ENCODE assay signal across 8 cellular contexts in the genomic region with DNA sequence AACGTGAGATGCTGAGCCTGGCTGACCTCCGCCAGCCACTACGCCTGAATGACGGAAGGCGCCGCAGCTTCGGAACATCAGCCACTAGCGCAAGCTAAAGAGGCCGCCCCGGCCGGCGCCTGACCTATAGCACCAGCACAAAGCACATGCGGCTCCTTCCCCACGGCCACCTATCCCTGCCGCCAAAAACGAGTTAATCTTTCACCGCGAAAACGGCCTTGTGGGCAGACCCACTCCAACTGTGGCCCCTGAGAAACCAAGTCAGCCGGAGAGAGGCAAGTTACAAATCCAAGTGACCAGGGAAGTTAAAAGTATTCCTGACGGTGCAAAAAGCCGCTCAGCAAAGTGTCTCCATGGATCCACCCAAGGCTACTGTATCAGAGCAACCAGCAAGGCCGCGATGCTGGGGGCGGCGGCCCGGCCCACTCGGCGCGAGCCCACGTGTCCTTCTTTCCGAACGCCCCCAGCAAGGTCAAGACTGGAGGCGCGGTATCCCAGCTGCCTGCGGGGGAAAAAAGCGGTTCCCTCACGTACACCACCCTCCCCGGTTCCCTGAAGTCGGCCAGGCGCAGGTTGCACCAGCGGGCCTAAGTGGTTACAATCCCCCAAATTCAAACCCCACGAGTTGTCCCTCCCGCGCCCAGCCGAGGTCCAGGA. TPM values are rescaled to one million over a fixed set of nuclear protein-coding genes. Genes with fewer than 3 reads are reported as not detected.
DNase-seq lines count a peak whose midpoint lies in the region; ATAC-seq and TF ChIP-seq lines count a peak whose summit lies in the region.

No MANE protein-coding gene starts in this region.

- no peaks in the 10 kb centered on the region for H3K9me2 ChIP-seq in PC-9 (ENCODE audit: insufficient read depth)

- H4K20me1 ChIP-seq in PC-9 (ENCODE audit: insufficient read depth) = peaks cover 67% of the 10 kb centered on the region

- peak overlapping the region; percentile 74 for H3K27ac ChIP-seq in PC-9
- H3K27ac ChIP-seq in gastroesophageal sphincter = peak overlapping the region; percentile 94 to 100 (median 96)
- H3K27ac ChIP-seq in suprapubic skin = peak overlapping the region; percentile 95

- POLR2A ChIA-PET in PC-9 (lab: Charles Lee; ENCODE audit: unreplicated experiment) = interaction anchor here (0.7 to 1.0 kb wide), 2 partner anchors 16 to 18 kb away, joined by 4 to 8 read pairs; partner anchors contain the start of gene MOB4

- intact Hi-C loops in PC-9 (cut with micrococcal nuclease; ENCODE audit: unreplicated experiment) = no loop called here

- no peak for TF ChIP-seq CTCF in PC-9 (conservative IDR thresholded peaks at IDR 0.05)
- no peak for TF ChIP-seq CTCF in gastroesophageal sphincter (IDR thresholded peaks at IDR 0.05)
- TF ChIP-seq CTCF in suprapubic skin (IDR thresholded peaks at IDR 0.05) = no peak

- ATAC-seq in GM18907 (IDR thresholded peaks at IDR 0.05; ENCODE audit: unreplicated experiment) = peak; percentile 22
- ATAC-seq in HG03175 (IDR thresholded peaks at IDR 0.05; ENCODE audit: unreplicated experiment) = peak; percentile 26
- no peak for ATAC-seq in gastroesophageal sphincter

- H3K4me2 ChIP-seq in PC-9 = peak overlapping the region; percentile 93

- H3K4me3 ChIP-seq in PC-9 = peak overlapping the region; percentile 99
- peak overlapping the region; percentile 76 to 81 for H3K4me3 ChIP-seq in gastroesophageal sphincter
- peak overlapping the region; percentile 99 for H3K4me3 ChIP-seq in neuron (ENCODE audit: low read length)
- H3K4me3 ChIP-seq in suprapubic skin = peak overlapping the region; percentile 83

- H3K9me3 ChIP-seq in PC-9 (ENCODE audit: insufficient read depth, low read depth) (no peaks in the 10 kb centered on the region), gastroesophageal sphincter (no peaks in the 10 kb centered on the region), neuron (ENCODE audit: low read length) (no peaks in the 10 kb centered on the region), suprapubic skin (no peaks in the 10 kb centered on the region)

- H3K79me2 ChIP-seq in PC-9 (ENCODE audit: low read depth) = peaks cover 94% of the 10 kb centered on the region

- peaks cover 69% of the 10 kb centered on the region for H3K36me3 ChIP-seq in PC-9 (ENCODE audit: low read depth)
- H3K36me3 ChIP-seq in gastroesophageal sphincter = peaks cover 0 to 48% of the 10 kb centered on the region in 2 donors
- H3K36me3 ChIP-seq in neuron (ENCODE audit: insufficient read depth, low read length) = peaks cover 64% of the 10 kb centered on the region
- peaks cover 34% of the 10 kb centered on the region for H3K36me3 ChIP-seq in suprapubic skin

- H2AFZ ChIP-seq in PC-9 = peak overlapping the region; percentile 35
- no peak overlapping the region for H2AFZ ChIP-seq in neuron (ENCODE audit: low read depth, low read length)

- H3K4me1 ChIP-seq in PC-9 (replicated peaks; ENCODE audit: insufficient read depth) = peaks cover 43% of the 10 kb centered on the region
- H3K4me1 ChIP-seq in gastroesophageal sphincter = peaks cover 12 to 59% (median 21%) of the 10 kb centered on the region in 3 donors
- peaks cover 32% of the 10 kb centered on the region for H3K4me1 ChIP-seq in neuron (ENCODE audit: insufficient read depth, low read length)
- H3K4me1 ChIP-seq in suprapubic skin = peaks cover 54% of the 10 kb centered on the region

- peaks cover 58% of the 10 kb centered on the region; the same call in 1 of the 2 replicates for H3F3A ChIP-seq in PC-9 (ENCODE audit: insufficient read depth, low read depth)

- CTCF ChIA-PET in PC-9 (lab: Charles Lee) = interaction anchor here (0.9 kb wide), 1 partner anchor 46 kb away, joined by 4 read pairs; no protein-coding TSS in a partner anchor

- TF ChIP-seq POLR2A in gastroesophageal sphincter (IDR thresholded peaks at IDR 0.05) = no peak
- no peak for TF ChIP-seq POLR2A in suprapubic skin (IDR thresholded peaks at IDR 0.05)

- no peak for TF ChIP-seq EP300 in gastroesophageal sphincter (IDR thresholded peaks at IDR 0.05)
- TF ChIP-seq EP300 in suprapubic skin (IDR thresholded peaks at IDR 0.05) = no peak

- BruUV-seq in PC-9 (replicated peaks; lab: Mats Ljungman, UMichigan) = TSS peak; percentile 38

- peak; percentile 47 for DNase-seq in AG08395 (ENCODE audit: low spot score)
- DNase-seq in PC-9 = peak in 1 of 2 experiments; percentile 31
- peak; percentile 59 for DNase-seq in activated naive CD4-positive, alpha-beta T cell treated with Interleukin-2 at 50 U/mL for 16 hours
- DNase-seq in suprapubic skin (ENCODE audit: low spot score in 2 of 2) = peak; percentile 80 to 82

- H3K27me3 ChIP-seq in PC-9 (ENCODE audit: insufficient read depth, low read depth) (no peaks in the 10 kb centered on the region), gastroesophageal sphincter (no peaks in the 10 kb centered on the region), neuron (ENCODE audit: insufficient read depth, low read length) (no peaks in the 10 kb centered on the region), suprapubic skin (no peaks in the 10 kb centered on the region)

- 0% methylated on average over 3 of the region's 46 CpGs for WGBS in gastroesophageal sphincter (ENCODE audit: low coverage in 1 of 2), 2 donors
- WGBS in suprapubic skin = 1% methylated on average over 22 of the region's 46 CpGs

RNA-seq across cellular contexts. Expression of gene HSPD1, which starts 0.6 kb away (rescaled TPM):
- total RNA-seq in PC-9 (2021) (532 and 557 TPM in 2 replicates), gastroesophageal sphincter (100 to 1,000 TPM; 120 to 145 (median 144) TPM), suprapubic skin (100 to 1,000 TPM in 3 of 4 donors, 10 to 100 TPM in 1; 86.9 to 148 (median 112) TPM)

RNA-seq across cellular contexts. Expression of gene HSPE1, which starts 1.1 kb away (rescaled TPM):
- total RNA-seq in PC-9 (2021) = 113 and 219 TPM in 2 replicates
- total RNA-seq in gastroesophageal sphincter = 10 to 100 TPM; 59.3 to 91.3 (median 74.0) TPM
- 10 to 100 TPM; 50.0 to 86.8 (median 75.9) TPM for total RNA-seq in suprapubic skin

RNA-seq across cellular contexts. Expression of gene MOB4, which starts 16.8 kb away (rescaled TPM):
- total RNA-seq in PC-9 (2021) (19.9 and 20.1 TPM in 2 replicates), gastroesophageal sphincter (10 to 100 TPM; 32.0 to 53.9 (median 36.8) TPM), suprapubic skin (10 to 100 TPM; 17.8 to 30.4 (median 22.6) TPM)

RNA-seq across cellular contexts. Expression of gene COQ10B, which starts 45.7 kb away (rescaled TPM):
- total RNA-seq in PC-9 (2021) = 14.8 and 18.1 TPM in 2 replicates
- 10 to 100 TPM; 36.9 to 66.8 (median 42.2) TPM for total RNA-seq in gastroesophageal sphincter
- total RNA-seq in suprapubic skin = 10 to 100 TPM; 19.7 to 30.5 (median 25.2) TPM
